ENCODE assay signal across 24 cellular contexts in the genomic region with DNA sequence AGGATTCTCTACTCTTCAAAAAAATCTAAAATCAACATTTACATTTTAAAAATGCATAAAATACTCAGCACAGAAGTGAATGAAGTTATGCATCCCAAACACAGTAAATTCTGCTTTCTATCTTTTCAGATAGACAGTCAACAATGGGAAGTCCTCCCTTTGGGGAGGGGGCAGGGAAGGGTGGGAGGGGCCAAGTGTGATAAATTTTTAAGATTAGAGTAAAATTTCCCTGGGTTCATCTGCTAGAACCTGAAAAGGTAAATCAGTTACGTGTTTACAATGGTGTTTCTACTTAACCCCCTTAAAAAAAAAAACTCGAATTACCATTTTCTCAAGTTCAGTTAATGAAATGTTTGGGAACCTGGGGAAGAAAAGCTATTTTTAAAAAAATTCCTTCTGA. TPM values are rescaled to one million over a fixed set of nuclear protein-coding genes. Genes with fewer than 3 reads are reported as not detected.
A peak's percentile ranks its signal among the peaks of the same experiment; 100 is the strongest.
DNase-seq lines count a peak whose midpoint lies in the region; ATAC-seq, FAIRE-seq and TF ChIP-seq lines count a peak whose summit lies in the region.
"Had no signal": no experiment of that assay in that cellular context is flagged by ENCODE, and none has a peak within 500 bp of the region (broad histone marks: within the 10 kb centered on the region; RNA-seq: fewer than 3 reads in every experiment).

No MANE protein-coding gene starts in this region.

- no peak overlapping the region for H3K4me3 Mint-ChIP-seq in neural progenitor cell
- H3K4me3 Mint-ChIP-seq: CD8-positive, alpha-beta T cell had no signal

- H3K36me3 ChIP-seq in HUES48 (ENCODE audit: control insufficient read depth, insufficient read depth, low read length) = no peaks in the 10 kb centered on the region
- H3K36me3 ChIP-seq in H1 (ENCODE audit: control insufficient read depth in 2 of 4, insufficient read depth in 4 of 4, low read length in 3 of 4) = no peaks in the 10 kb centered on the region
- H3K36me3 ChIP-seq in neural progenitor cell = no peaks in the 10 kb centered on the region
- H3K36me3 ChIP-seq: BLaER1 treated with 17β-estradiol and CSF1 and Interleukin-3, amounts not matched to agents 10 nM and 100 nM had no signal

- no peak overlapping the region for H2BK15ac ChIP-seq in H1 (ENCODE audit: low read length)

- no peak overlapping the region for H2AK5ac ChIP-seq in H1 (ENCODE audit: low read depth, low read length)

- H4K8ac ChIP-seq in H1 (ENCODE audit: extremely low read depth, insufficient read depth, low read length) = no peak overlapping the region

- no peak for TF ChIP-seq EP300 in H1 (IDR thresholded peaks at IDR 0.05; ENCODE audit: borderline replicate concordance in 1 of 2, low read depth in 2 of 2, low read length in 2 of 2)

- no peak overlapping the region for H3K56ac ChIP-seq in H1 (replicated peaks; ENCODE audit: insufficient read length, low read depth, low read length)

- no peak for TF ChIP-seq POLR2A in H1 (IDR thresholded peaks at IDR 0.05; ENCODE audit: control extremely low read depth in 1 of 2, low read depth in 2 of 2, low read length in 2 of 2)

- no peak overlapping the region for H3K4ac ChIP-seq in H1 (replicated peaks; ENCODE audit: insufficient read length, low read depth, low read length)

- peaks cover 90% of the 10 kb centered on the region for H3K27me3 Mint-ChIP-seq in neural progenitor cell (ENCODE audit: insufficient read depth, low read depth)

- peaks cover 12% of the 10 kb centered on the region; the same call in 1 of the 2 replicates for H3K23me2 ChIP-seq in H1 (ENCODE audit: low read depth, low read length)

- H3K4me1 Mint-ChIP-seq in neural progenitor cell = peaks cover 41% of the 10 kb centered on the region

- H4K20me1 ChIP-seq in H1 (replicated peaks in 1 of 2; ENCODE audit: control insufficient read depth in 1 of 2, insufficient read depth in 2 of 2, low read length in 2 of 2) = peaks cover 0 to 23% of the 10 kb centered on the region in 2 experiments
- peaks cover 18% of the 10 kb centered on the region for H4K20me1 ChIP-seq in neural progenitor cell (ENCODE audit: low read depth)

- peaks cover 91% of the 10 kb centered on the region for H3K27me3 ChIP-seq in HUES48 (ENCODE audit: control insufficient read depth, insufficient read depth, low read length)
- H3K27me3 ChIP-seq in H1 (replicated peaks in 1 of 4; ENCODE audit: control insufficient read depth in 3 of 4, extremely low read depth in 1 of 4, insufficient read depth in 3 of 4, low read length in 3 of 4) = peaks cover 65 to 100% (median 92%) of the 10 kb centered on the region in 4 experiments
- peaks cover 85% of the 10 kb centered on the region for H3K27me3 ChIP-seq in neural progenitor cell

- WGBS in H1 (ENCODE audit: extremely low coverage in 1 of 2, insufficient coverage in 1 of 2, insufficient read length in 1 of 2, insufficient replicate concordance in 2 of 2, low coverage in 1 of 2, low lambda C conversion rate in 2 of 2, missing lambda C conversion rate in 1 of 2), 2 experiments = 0% methylated on average over 2 of the region's 2 CpGs; no CpG with 5 or more reads in 1 of the 2 experiments

- no peak for FAIRE-seq in H1 (lab: Jason Lieb, UNC)
- FAIRE-seq: GM12891 had no signal

- CTCF ChIA-PET in H1 (lab: Charles Lee; ENCODE audit: partially characterized antibody) = interaction anchor here (0.7 to 1.5 kb wide), 2 partner anchors 15 to 697 kb away, joined by 4 to 5 read pairs; no protein-coding TSS in a partner anchor

- no peaks in the 10 kb centered on the region for H3K9me3 Mint-ChIP-seq in neural progenitor cell
- H3K9me3 Mint-ChIP-seq: CD8-positive, alpha-beta T cell had no signal

- no peak overlapping the region for H3K18ac ChIP-seq in H1 (ENCODE audit: extremely low read depth, low read length)

- H3K4me2 ChIP-seq in H1 (ENCODE audit: insufficient read depth in 1 of 2, low read depth in 2 of 2, low read length in 2 of 2) (peak overlapping the region; percentile 80 to 91; a peak in 2 of 4 replicates), neural progenitor cell (peak overlapping the region; percentile 86)
- H3K4me2 ChIP-seq: BLaER1 treated with 17β-estradiol and CSF1 and Interleukin-3, amounts not matched to agents 10 nM and 100 nM; SK-N-SH had no signal

- H2BK120ac ChIP-seq in H1 (replicated peaks; ENCODE audit: low read depth, low read length) = no peak overlapping the region

- no peak for TF ChIP-seq RAD21 in H1 (IDR thresholded peaks at IDR 0.05 in 1 of 2, conservative IDR thresholded peaks at IDR 0.05 in 1 of 2; ENCODE audit: low read depth in 2 of 2, low read length in 2 of 2)

- H3K9ac ChIP-seq in HUES48 (ENCODE audit: low read depth, low read length) (peak overlapping the region; percentile 62; the same call in 1 of the 2 replicates), H1 (replicated peaks in 1 of 4; ENCODE audit: extremely low read depth in 1 of 4, low read depth in 3 of 4, low read length in 3 of 4) (no peak overlapping the region), neural progenitor cell (no peak overlapping the region)
- H3K9ac ChIP-seq: BLaER1 treated with 17β-estradiol and CSF1 and Interleukin-3, amounts not matched to agents 10 nM and 100 nM; GM23248; SK-N-SH had no signal

- no peak overlapping the region for H2BK20ac ChIP-seq in H1 (ENCODE audit: low read length)

- H3K23ac ChIP-seq in H1 (ENCODE audit: insufficient read length) = no peak overlapping the region

- H4K5ac ChIP-seq in H1 (ENCODE audit: insufficient read length, low read depth, low read length) = no peak overlapping the region

- H2BK5ac ChIP-seq in H1 (ENCODE audit: low read depth, low read length) = no peak overlapping the region

- TF ChIP-seq CTCF in H1 (IDR thresholded peaks at IDR 0.05; ENCODE audit: control extremely low read depth in 1 of 3, insufficient read depth in 1 of 3, low read depth in 1 of 3, low read length in 3 of 3) = no peak
- TF ChIP-seq CTCF in neural progenitor cell (IDR thresholded peaks at IDR 0.05) = no peak

- H3K9me3 ChIP-seq in HUES48 (ENCODE audit: control insufficient read depth, insufficient read depth, low read length) (no peaks in the 10 kb centered on the region), H1 (ENCODE audit: insufficient read depth in 2 of 2, low read depth in 1 of 2, low read length in 1 of 2) (no peaks in the 10 kb centered on the region), neural progenitor cell (ENCODE audit: low read depth) (no peaks in the 10 kb centered on the region)
- H3K9me3 ChIP-seq: SK-N-SH had no signal

- H3F3A ChIP-seq in neural progenitor cell (ENCODE audit: low read depth) = peaks cover 54% of the 10 kb centered on the region

- H3K79me2 ChIP-seq in H1 (ENCODE audit: control insufficient read depth in 1 of 2, insufficient read depth in 2 of 2, low read length in 2 of 2) (no peaks in the 10 kb centered on the region), neural progenitor cell (ENCODE audit: low read depth) (no peaks in the 10 kb centered on the region)

- H3K14ac ChIP-seq in H1 (ENCODE audit: insufficient read length) = no peak overlapping the region

- no peak overlapping the region for H3K27ac Mint-ChIP-seq in neural progenitor cell
- H3K27ac Mint-ChIP-seq: CD8-positive, alpha-beta T cell had no signal

- H3K79me1 ChIP-seq in H1 (ENCODE audit: low read depth, low read length) = no peaks in the 10 kb centered on the region

- H3K4me3 ChIP-seq in HUES48 (ENCODE audit: low read depth, low read length) (peak overlapping the region; percentile 66), H1 (ENCODE audit: extremely low read depth in 1 of 4, insufficient read depth in 2 of 4, low read depth in 3 of 4, low read length in 4 of 4) (peak overlapping the region in 1 of 4 experiments; percentile 59; a peak in 1 of 8 replicates), neural progenitor cell (peak overlapping the region; percentile 43)
- H3K4me3 ChIP-seq: BLaER1 treated with 17β-estradiol and CSF1 and Interleukin-3, amounts not matched to agents 10 nM and 100 nM; GM23248 had no signal

- H3K4me1 ChIP-seq in HUES48 (ENCODE audit: control insufficient read depth, insufficient read depth, low read length) (peaks cover 53% of the 10 kb centered on the region), H1 (replicated peaks in 1 of 4; ENCODE audit: control insufficient read depth in 3 of 4, insufficient read depth in 4 of 4, low read length in 3 of 4) (peaks cover 4 to 38% (median 18%) of the 10 kb centered on the region in 4 experiments), neural progenitor cell (peaks cover 51% of the 10 kb centered on the region)
- H3K4me1 ChIP-seq: BLaER1 treated with 17β-estradiol and CSF1 and Interleukin-3, amounts not matched to agents 10 nM and 100 nM had no signal

- H2AFZ ChIP-seq in H1 (ENCODE audit: low read length) (no peak overlapping the region), neural progenitor cell (replicated peaks) (no peak overlapping the region)
- H2AFZ ChIP-seq: GM23248 had no signal

- ATAC-seq in HG02884 (IDR thresholded peaks at IDR 0.05; ENCODE audit: unreplicated experiment) = no peak
- ATAC-seq: CD8-positive, alpha-beta T cell; Panc1 had no signal

- no peak for DNase-seq in H1 (ENCODE audit: low read depth in 1 of 2, low spot score in 2 of 2)
- DNase-seq in iris pigment epithelial cell (ENCODE audit: low read depth) = peak; percentile 29
- no peak for DNase-seq in neural progenitor cell (ENCODE audit: low spot score)
- DNase-seq in LoVo (ENCODE audit: low spot score) = no peak
- DNase-seq in globus pallidus (ENCODE audit: low spot score) = no peak
- no peak for DNase-seq in AG08395 (ENCODE audit: low spot score)
- DNase-seq: CD8-positive, alpha-beta T cell; GM23248; KBM-7; NCI-H1092; NCI-H1436; NCI-H2029; NCI-H2227 treated with DMSO at 0.1 percent for 48 hours; NCI-H510A; NCI-H748 treated with DMSO at 0.1 percent for 48 hours; NK-92 treated with Interleukin-12 subunit alpha and Interleukin-12 subunit beta, amount 100 ng/mL, for 24 hours; SIG-M5; SK-N-SH had no signal

- peak overlapping the region; percentile 93 for H3K27ac ChIP-seq in HUES48 (ENCODE audit: low read depth, low read length)
- no peak overlapping the region for H3K27ac ChIP-seq in H1 (ENCODE audit: low read depth, low read length)
- H3K27ac ChIP-seq in neural progenitor cell = no peak overlapping the region
- H3K27ac ChIP-seq: BLaER1 treated with 17β-estradiol and CSF1 and Interleukin-3, amounts not matched to agents 10 nM and 100 nM; GM23248 had no signal

- POLR2A ChIA-PET in H1 (lab: Charles Lee; ENCODE audit: partially characterized antibody) = interaction anchor here (3.5 kb wide), 1 partner anchor 26 kb away, joined by 13 read pairs; no protein-coding TSS in a partner anchor

- H2BK12ac ChIP-seq in H1 (ENCODE audit: low read depth, low read length) = no peak overlapping the region

- no peak overlapping the region for H4K91ac ChIP-seq in H1 (replicated peaks; ENCODE audit: insufficient read length, low read length)

- H3K36me3 Mint-ChIP-seq in neural progenitor cell = no peaks in the 10 kb centered on the region
- H3K36me3 Mint-ChIP-seq: CD8-positive, alpha-beta T cell had no signal

RNA-seq across cellular contexts. Expression of a gene that starts 9.2 kb away (rescaled TPM):
- 0.44 and 0.67 TPM in 2 replicates for total RNA-seq in H1 (2021; fragmentation: NEBNext Ultra II Directional; extraction: Animal tissue kit (Norgen Biotek cat#: 25700))
- 0.09 and 0.31 TPM in 2 replicates for polyA plus RNA-seq in H1 (2011; rRNA removed)
- 0.08 TPM for polyA plus RNA-seq in H1 (2011; cell fraction: cytosol; rRNA removed)
- 0.13 TPM for polyA plus RNA-seq in H1 (2011; cell fraction: nucleus; rRNA removed)
- polyA plus RNA-seq in H1 (2012, experiment 1 of 2) = 0.14 to 0.50 TPM (median 0.25 TPM) in 4 replicates
- polyA plus RNA-seq in H1 (2012, experiment 2 of 2) = 0.26 TPM
- polyA plus RNA-seq in H1 (2013, experiment 1 of 2) = 0.85 TPM
- 0.64 TPM for polyA plus RNA-seq in H1 (2013, experiment 2 of 2)
- polyA minus RNA-seq in H1 (2011; rRNA and poly(A)+ RNA removed) = not detected in 2 replicates
- polyA minus RNA-seq in H1 (2011; cell fraction: cytosol; rRNA and poly(A)+ RNA removed) = not detected
- 0.40 TPM for polyA minus RNA-seq in H1 (2011; cell fraction: nucleus; rRNA and poly(A)+ RNA removed)
- 0.59 and 1.6 TPM in 2 replicates for total RNA-seq in neural progenitor cell (ENCODE audit: low replicate concordance)
- total RNA-seq: CD8-positive, alpha-beta T cell; G401 had no signal
- polyA plus RNA-seq: SK-N-SH had no signal
